ENCODE assay signal across 32 cellular contexts in genomic region chr6:21382821-21383455, GRCh38.
DNase-seq lines count a peak whose midpoint lies in the region; ATAC-seq, FAIRE-seq and TF ChIP-seq lines count a peak whose summit lies in the region.
"Had no signal": no experiment of that assay in that cellular context is flagged by ENCODE, and none has a peak within 500 bp of the region (broad histone marks: within the 10 kb centered on the region; RNA-seq: fewer than 3 reads in every experiment).

No MANE protein-coding gene starts in this region.

- no peak overlapping the region for H3K27ac ChIP-seq in A673 (ENCODE audit: low read depth, low read length, poor library complexity, severe bottlenecking)
- H3K27ac ChIP-seq: coronary artery, GM23248, HL-60, left lung, sigmoid colon, tibial artery had no signal

- peaks cover 13% of the 10 kb centered on the region for H3K4me1 Mint-ChIP-seq in glutamatergic neuron (ENCODE audit: low read depth, unreplicated experiment)
- H3K4me1 Mint-ChIP-seq: activated CD4-positive, alpha-beta T cell treated with anti-CD3 and anti-CD28 coated beads, Interleukin-2, amount 10 ng/mL, durations not matched to agents 24 days and 14 days had no signal

- H3K27ac Mint-ChIP-seq in glutamatergic neuron (ENCODE audit: unreplicated experiment), result peak overlapping the region; percentile 52
- H3K27ac Mint-ChIP-seq: activated CD4-positive, alpha-beta T cell treated with anti-CD3 and anti-CD28 coated beads, Interleukin-2, amount 10 ng/mL, durations not matched to agents 24 days and 14 days; activated naive CD8-positive, alpha-beta T cell had no signal

- no peaks in the 10 kb centered on the region for H3K27me3 ChIP-seq in A673 (replicated peaks; ENCODE audit: insufficient read depth, low read depth, low read length, poor library complexity)
- H3K27me3 ChIP-seq: left lung, MG63, sigmoid colon, tibial artery had no signal

- TF ChIP-seq CTCF in glutamatergic neuron (IDR thresholded peaks at IDR 0.05; ENCODE audit: partially characterized antibody, unreplicated experiment), result no peak
- no peak for TF ChIP-seq CTCF in A673 (conservative IDR thresholded peaks at IDR 0.05; ENCODE audit: low read depth, low read length)

- DNase-seq in KBM-7 (peak; percentile 8), SK-N-DZ (ENCODE audit: low spot score) (peak; percentile 91), glutamatergic neuron (no peak), urothelium cell line (ENCODE audit: low spot score) (peak; percentile 40), foreskin melanocyte (no peak), A673 (ENCODE audit: low spot score) (no peak), left ventricle myocardium superior (no peak)
- DNase-seq: activated CD4-positive, alpha-beta T cell treated with anti-CD3 and anti-CD28 coated beads, Interleukin-2, amount 10 ng/mL, durations not matched to agents 24 days and 14 days; activated effector memory CD4-positive, alpha-beta T cell treated with Interleukin-2 at 50 U/mL for 16 hours; activated T-cell treated with anti-CD3 and anti-CD28 coated beads, Interleukin-2, amount 50 U/mL, for 1 hour; anterior cingulate cortex; DMS79 treated with DMSO at 0.1 percent for 48 hours; effector memory CD4-positive, alpha-beta T cell; GM23248; head of caudate nucleus; KG1; left lung; MG63; NCI-H1436; NCI-H2081; NCI-H69; occipital lobe; SIG-M5; sigmoid colon; stimulated activated CD4-positive, alpha-beta T cell treated with anti-CD3 and anti-CD28 coated beads, Interleukin-12 subunit alpha, Interleukin-12 subunit beta, amount 100 ng/mL, for 4 hours; stimulated activated CD4-positive, alpha-beta T cell treated with anti-CD3 and anti-CD28 coated beads, Interleukin-4, amount 100 ng/mL, for 1 hour; T1000; tibial artery had no signal

- no peak overlapping the region for H3K4me3 ChIP-seq in A673 (ENCODE audit: low read depth, low read length, poor library complexity, severe bottlenecking)
- H3K4me3 ChIP-seq: coronary artery, GM23248, left lung, MG63, sigmoid colon, tibial artery had no signal

- in situ Hi-C loops in KBM-7 (cut with MboI; ENCODE audit: low pct_unique_long_range_greater_than_20kb, low sequenced_read_pairs), result no loop called here

- H3K27me3 Mint-ChIP-seq in glutamatergic neuron (ENCODE audit: unreplicated experiment), result peaks cover 5% of the 10 kb centered on the region
- H3K27me3 Mint-ChIP-seq: activated CD4-positive, alpha-beta T cell treated with anti-CD3 and anti-CD28 coated beads, Interleukin-2, amount 10 ng/mL, durations not matched to agents 24 days and 14 days had no signal

- H3K36me3 Mint-ChIP-seq in glutamatergic neuron (ENCODE audit: unreplicated experiment), result peaks cover 6% of the 10 kb centered on the region
- H3K36me3 Mint-ChIP-seq: activated naive CD8-positive, alpha-beta T cell had no signal

- intact Hi-C loops in A673 (cut with micrococcal nuclease; ENCODE audit: unreplicated experiment) (no loop called here), left ventricle myocardium superior (cut with micrococcal nuclease) (no loop called here)

- CTCF ChIA-PET in A673 (lab: Charles Lee), result no interaction called here

- FAIRE-seq in urothelium cell line (lab: Jason Lieb, UNC), result no peak
- FAIRE-seq: islet of Langerhans had no signal

- no TSS peak for BruUV-seq in A673 (replicated peaks; lab: Mats Ljungman, UMichigan)

- no peaks in the 10 kb centered on the region for H3K9me3 ChIP-seq in A673 (ENCODE audit: low read depth, low read length, poor library complexity, severe bottlenecking)
- H3K9me3 ChIP-seq: left lung, MG63, sigmoid colon, tibial artery had no signal

- no peak overlapping the region for H3K4me3 Mint-ChIP-seq in glutamatergic neuron (ENCODE audit: unreplicated experiment)
- H3K4me3 Mint-ChIP-seq: activated CD4-positive, alpha-beta T cell treated with anti-CD3 and anti-CD28 coated beads, Interleukin-2, amount 10 ng/mL, durations not matched to agents 24 days and 14 days; activated naive CD8-positive, alpha-beta T cell had no signal

- no peak for ATAC-seq in left ventricle myocardium superior
- ATAC-seq: left lung had no signal

- no peaks in the 10 kb centered on the region for H3K4me1 ChIP-seq in A673 (ENCODE audit: insufficient read depth, low read length, poor library complexity, severe bottlenecking)
- H3K4me1 ChIP-seq: sigmoid colon, tibial artery had no signal

- peaks cover 2% of the 10 kb centered on the region for H3K9me3 Mint-ChIP-seq in glutamatergic neuron (ENCODE audit: unreplicated experiment)
- H3K9me3 Mint-ChIP-seq: activated CD4-positive, alpha-beta T cell treated with anti-CD3 and anti-CD28 coated beads, Interleukin-2, amount 10 ng/mL, durations not matched to agents 24 days and 14 days had no signal

- H3K36me3 ChIP-seq in A673 (ENCODE audit: insufficient read depth, low read length, poor library complexity, severe bottlenecking), result no peaks in the 10 kb centered on the region
- H3K36me3 ChIP-seq: left lung, MG63, sigmoid colon, tibial artery had no signal

- POLR2A ChIA-PET in A673 (lab: Charles Lee; ENCODE audit: low non-redundant PET), result no interaction called here

Comparison
In these comparisons a context has a peak if more than half of its experiments do, and no peak if none do; other contexts are left out.
1. DNase-seq: peak in KBM-7 (single experiment), SK-N-DZ (single experiment) and urothelium cell line (single experiment); none in glutamatergic neuron (single experiment), foreskin melanocyte (single experiment), A673 (single experiment) and left ventricle myocardium superior (single experiment).